Comparison of ENCODE assay signal across 16 cellular contexts in the genomic region with DNA sequence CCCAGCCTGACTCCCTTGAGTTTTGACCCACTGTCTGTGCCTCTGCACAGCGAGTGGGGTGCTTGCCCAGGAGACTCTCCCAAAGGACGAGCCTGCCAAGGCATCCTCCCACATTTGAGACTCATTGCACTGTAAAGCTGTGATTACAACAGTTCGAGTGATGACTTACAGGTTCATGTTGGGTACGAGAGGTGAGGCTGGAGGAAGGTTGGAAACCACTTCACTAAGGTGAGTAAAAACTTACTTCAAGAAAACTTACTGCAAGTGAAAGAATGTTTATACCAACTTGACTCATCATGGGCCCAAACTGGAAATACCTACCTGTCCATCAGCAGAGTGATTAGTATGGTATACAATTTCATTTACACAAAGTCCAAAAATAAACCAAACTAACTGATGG.
DNase-seq lines count a peak whose midpoint lies in the region; ATAC-seq, FAIRE-seq and TF ChIP-seq lines count a peak whose summit lies in the region.
"Had no signal": no experiment of that assay in that cellular context is flagged by ENCODE, and none has a peak within 500 bp of the region (broad histone marks: within the 10 kb centered on the region; RNA-seq: fewer than 3 reads in every experiment).

No MANE protein-coding gene starts in this region.

- BruUV-seq in MCF 10A (replicated peaks; lab: Mats Ljungman, UMichigan) (no TSS peak), A673 (replicated peaks; lab: Mats Ljungman, UMichigan) (no TSS peak)

- dilution Hi-C loops in keratinocyte (cut with MboI; ENCODE audit: extremely low pct_ligation_motif_present, low sequenced_read_pairs) = no loop called here

- CTCF ChIA-PET in MCF 10A (lab: Yijun Ruan, JAX) (interaction anchor here (0.7 kb wide), 1 partner anchor 522 kb away, joined by 3 read pairs; no protein-coding TSS in a partner anchor), A673 (lab: Charles Lee) (no interaction called here)

- H3K9ac ChIP-seq in keratinocyte (ENCODE audit: control insufficient read depth, extremely low read depth, insufficient read depth, low read length) = no peak overlapping the region
- H3K9ac ChIP-seq: BLaER1 had no signal

- POLR2A ChIA-PET in MCF 10A (lab: Yijun Ruan, JAX) (no interaction called here), A673 (lab: Charles Lee; ENCODE audit: low non-redundant PET) (no interaction called here)

- no peaks in the 10 kb centered on the region for H3K36me3 Mint-ChIP-seq in MCF 10A (ENCODE audit: insufficient read depth, unreplicated experiment)
- H3K36me3 Mint-ChIP-seq: IgD-negative memory B cell had no signal

- H3K9me3 ChIP-seq in breast epithelium (no peaks in the 10 kb centered on the region), keratinocyte (ENCODE audit: control insufficient read depth, low read depth, low read length) (no peaks in the 10 kb centered on the region), A673 (ENCODE audit: low read depth, low read length, poor library complexity, severe bottlenecking) (no peaks in the 10 kb centered on the region)
- H3K9me3 ChIP-seq: BLaER1 had no signal

- no peak for ATAC-seq in GM18505 (IDR thresholded peaks at IDR 0.05; ENCODE audit: unreplicated experiment)
- ATAC-seq: GM23338 had no signal

- DNase-seq in MCF 10A (ENCODE audit: unreplicated experiment) (peak; percentile 6), breast epithelium (ENCODE audit: low spot score in 2 of 2) (no peak), epithelial cell of esophagus (ENCODE audit: low read depth) (peak; percentile 93), keratinocyte (ENCODE audit: low read depth, low spot score) (no peak), A673 (ENCODE audit: low spot score) (no peak), NCI-H2196 (lab: John Stamatoyannopoulos, UW; ENCODE audit: unreplicated experiment) (no peak)
- DNase-seq: AML-193, DMS53, GF-D8, H9 had no signal

- no peaks in the 10 kb centered on the region for H3K9me1 ChIP-seq in keratinocyte (ENCODE audit: control insufficient read depth, extremely low read depth, insufficient read depth, low read length)

- H3K4me2 ChIP-seq in keratinocyte (ENCODE audit: control insufficient read depth, extremely low read depth, insufficient read depth, low read depth, low read length) = no peak overlapping the region
- H3K4me2 ChIP-seq: BLaER1, GM23338 had no signal

- H3K36me3 ChIP-seq in breast epithelium = no peaks in the 10 kb centered on the region
- no peaks in the 10 kb centered on the region for H3K36me3 ChIP-seq in keratinocyte (ENCODE audit: control insufficient read depth in 2 of 2, extremely low read depth in 1 of 2, insufficient read depth in 2 of 2, low read length in 2 of 2)
- H3K36me3 ChIP-seq in A673 (ENCODE audit: insufficient read depth, low read length, poor library complexity, severe bottlenecking) = no peaks in the 10 kb centered on the region
- H3K36me3 ChIP-seq: BLaER1 had no signal

- H3K4me1 Mint-ChIP-seq in MCF 10A (ENCODE audit: insufficient read depth, unreplicated experiment) = no peaks in the 10 kb centered on the region
- H3K4me1 Mint-ChIP-seq: IgD-negative memory B cell had no signal

- H3K79me2 ChIP-seq in keratinocyte (ENCODE audit: control insufficient read depth, insufficient read depth, low read length) = no peaks in the 10 kb centered on the region

- H3K4me1 ChIP-seq in breast epithelium (no peaks in the 10 kb centered on the region), keratinocyte (ENCODE audit: control insufficient read depth, extremely low read depth, insufficient read depth, low read length) (no peaks in the 10 kb centered on the region), A673 (ENCODE audit: insufficient read depth, low read length, poor library complexity, severe bottlenecking) (no peaks in the 10 kb centered on the region)
- H3K4me1 ChIP-seq: BLaER1 had no signal

- H3K27ac Mint-ChIP-seq in MCF 10A (ENCODE audit: low read depth, unreplicated experiment) = no peak overlapping the region
- H3K27ac Mint-ChIP-seq: GM23338, IgD-negative memory B cell had no signal

- no peak overlapping the region for H2AFZ ChIP-seq in keratinocyte (ENCODE audit: control insufficient read depth, low read length)
- H2AFZ ChIP-seq: GM23338 had no signal

- H3K4me3 ChIP-seq in breast epithelium (no peak overlapping the region), epithelial cell of esophagus (ENCODE audit: low read length) (no peak overlapping the region), keratinocyte (ENCODE audit: control insufficient read depth in 2 of 3, extremely low read depth in 1 of 3, insufficient read depth in 2 of 3, low read depth in 1 of 3, low read length in 3 of 3) (no peak overlapping the region), A673 (ENCODE audit: low read depth, low read length, poor library complexity, severe bottlenecking) (no peak overlapping the region)
- H3K4me3 ChIP-seq: BLaER1, GM23338 had no signal

- TF ChIP-seq POLR2A in breast epithelium (IDR thresholded peaks at IDR 0.05) (no peak), GM18505 (IDR thresholded peaks at IDR 0.05; ENCODE audit: borderline replicate concordance, extremely low read depth, insufficient read depth, insufficient read length) (no peak)

- peak; percentile 66 for FAIRE-seq in keratinocyte (lab: Jason Lieb, UNC)
- FAIRE-seq: GM18507 had no signal

- no peaks in the 10 kb centered on the region for H3K27me3 ChIP-seq in breast epithelium
- no peaks in the 10 kb centered on the region for H3K27me3 ChIP-seq in keratinocyte (ENCODE audit: control insufficient read depth, extremely low read depth, insufficient read depth, low read length)
- no peaks in the 10 kb centered on the region for H3K27me3 ChIP-seq in A673 (replicated peaks; ENCODE audit: insufficient read depth, low read depth, low read length, poor library complexity)
- H3K27me3 ChIP-seq: BLaER1 had no signal

- no peak overlapping the region for H3K27ac ChIP-seq in breast epithelium
- H3K27ac ChIP-seq in keratinocyte (ENCODE audit: control insufficient read depth, insufficient read depth, low read length) = no peak overlapping the region
- H3K27ac ChIP-seq in A673 (ENCODE audit: low read depth, low read length, poor library complexity, severe bottlenecking) = no peak overlapping the region
- H3K27ac ChIP-seq: 22Rv1, BLaER1 had no signal

- H3K4me3 Mint-ChIP-seq in MCF 10A (ENCODE audit: unreplicated experiment) = no peak overlapping the region
- H3K4me3 Mint-ChIP-seq: GM23338, H9, IgD-negative memory B cell had no signal

- H3K27me3 Mint-ChIP-seq in MCF 10A (ENCODE audit: insufficient read depth, unreplicated experiment) = no peaks in the 10 kb centered on the region
- H3K27me3 Mint-ChIP-seq: IgD-negative memory B cell had no signal

- H4K20me1 ChIP-seq in keratinocyte (ENCODE audit: control insufficient read depth, extremely low read depth, insufficient read depth, low read length) = no peaks in the 10 kb centered on the region
- H4K20me1 ChIP-seq: BLaER1 had no signal

- intact Hi-C loops in MCF 10A (cut with micrococcal nuclease) (no loop called here), breast epithelium (cut with DNase I; ENCODE audit: low total_unique reads) (no loop called here), A673 (cut with micrococcal nuclease; ENCODE audit: unreplicated experiment) (no loop called here)

- H3K9me3 Mint-ChIP-seq in MCF 10A (ENCODE audit: unreplicated experiment) = peaks cover 29% of the 10 kb centered on the region
- H3K9me3 Mint-ChIP-seq: GM23338, H9 had no signal

- TF ChIP-seq CTCF in MCF 10A (IDR thresholded peaks at IDR 0.05; ENCODE audit: unreplicated experiment) (no peak), breast epithelium (IDR thresholded peaks at IDR 0.05) (no peak), epithelial cell of esophagus (IDR thresholded peaks at IDR 0.05; ENCODE audit: insufficient read depth, low read depth, low read length, missing control alignments) (no peak), keratinocyte (optimal IDR thresholded peaks at IDR 0.05 in 1 of 3, IDR thresholded peaks at IDR 0.05 in 1 of 3, conservative IDR thresholded peaks at IDR 0.05 in 1 of 3; ENCODE audit: extremely low read depth in 1 of 3, insufficient read depth in 2 of 3, low read length in 3 of 3) (no peak), A673 (conservative IDR thresholded peaks at IDR 0.05; ENCODE audit: low read depth, low read length) (no peak)

Comparison
In these comparisons a context has a peak if more than half of its experiments do, and no peak if none do; other contexts are left out.
1. DNase-seq: peak in MCF 10A (single experiment) and epithelial cell of esophagus (single experiment); none in breast epithelium (0 of 2), keratinocyte (single experiment), A673 (single experiment) and NCI-H2196 (single experiment).